In the genomic region with DNA sequence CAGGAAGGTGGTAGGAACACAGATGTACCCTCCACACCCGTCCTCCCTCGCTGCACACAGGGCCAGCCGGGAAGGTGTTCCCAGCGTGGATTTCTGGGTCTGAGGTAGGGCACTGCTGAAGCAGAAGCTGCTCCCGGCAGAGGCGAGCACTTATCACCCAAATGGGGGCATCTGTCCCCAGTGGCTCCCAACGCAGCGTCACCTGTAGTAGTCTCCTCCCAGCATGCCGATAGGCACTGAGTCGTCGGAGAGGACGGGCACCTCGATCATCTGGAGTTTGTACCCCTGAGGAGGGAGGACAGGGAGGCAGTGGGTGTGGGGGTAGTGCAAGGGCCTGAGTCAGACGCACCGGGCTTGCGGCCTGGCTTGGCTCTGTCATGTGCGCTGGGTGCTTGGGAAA, we compare ENCODE assay signal across 24 cellular contexts. TPM values are rescaled to one million over a fixed set of nuclear protein-coding genes. Genes with fewer than 3 reads are reported as not detected.
DNase-seq lines count a peak whose midpoint lies in the region; ATAC-seq, FAIRE-seq and TF ChIP-seq lines count a peak whose summit lies in the region.
"Had no signal": no experiment of that assay in that cellular context is flagged by ENCODE, and none has a peak within 500 bp of the region (broad histone marks: within the 10 kb centered on the region; RNA-seq: fewer than 3 reads in every experiment).

No MANE protein-coding gene starts in this region.

- DNase-seq in HepG2 (ENCODE audit: low spot score) = no peak
- DNase-seq in left lobe of liver (ENCODE audit: low spot score) = peak; percentile 42
- DNase-seq in osteoblast (ENCODE audit: insufficient read length, low spot score, missing footprints) = peak; percentile 53
- no peak for DNase-seq in Peyer's patch
- no peak for DNase-seq in D721Med (ENCODE audit: insufficient read length, low spot score)
- DNase-seq in NCI-H1105 (lab: John Stamatoyannopoulos, UW) = no peak
- DNase-seq: 8988T; ACHN; AML-193; BE2C; CD4-positive, alpha-beta T cell; DMS53; DMS79 treated with DMSO at 0.1 percent for 48 hours; GF-D8; GOT3; HFFc6 had no signal

- no peak for TF ChIP-seq CTCF in liver (IDR thresholded peaks at IDR 0.05; ENCODE audit: low read depth, low read length, missing input control)
- TF ChIP-seq CTCF in HepG2 (CRISPR knock-in tag; IDR thresholded peaks at IDR 0.05) = no peak
- TF ChIP-seq CTCF in osteoblast (IDR thresholded peaks at IDR 0.05; ENCODE audit: extremely low read depth, low read depth, low read length) = no peak
- TF ChIP-seq CTCF in Peyer's patch (IDR thresholded peaks at IDR 0.05) = no peak
- TF ChIP-seq CTCF in D721Med (IDR thresholded peaks at IDR 0.05; ENCODE audit: insufficient read depth, missing control alignments) = no peak

- no peaks in the 10 kb centered on the region for H3K9me3 ChIP-seq in liver (ENCODE audit: control insufficient read depth in 4 of 4, low read length in 3 of 4)
- no peaks in the 10 kb centered on the region for H3K9me3 ChIP-seq in HepG2 (ENCODE audit: low read length)
- H3K9me3 ChIP-seq in osteoblast (ENCODE audit: low read depth, low read length) = no peaks in the 10 kb centered on the region
- H3K9me3 ChIP-seq in Peyer's patch = no peaks in the 10 kb centered on the region
- H3K9me3 ChIP-seq: A549; BE2C; BLaER1 treated with 17β-estradiol and CSF1 and Interleukin-3, amounts not matched to agents 10 nM and 100 nM; HAP-1 had no signal

- no peak for ATAC-seq in HepG2
- ATAC-seq in left lobe of liver = no peak
- ATAC-seq: A549 had no signal

- intact Hi-C loops in HepG2 (cut with micrococcal nuclease; ENCODE audit: unreplicated experiment) = no loop called here

- no peak for TF ChIP-seq RAD21 in liver (IDR thresholded peaks at IDR 0.05)
- no peak for TF ChIP-seq RAD21 in HepG2 (CRISPR knock-in tag; IDR thresholded peaks at IDR 0.05)

- 90% methylated on average over 17 of the region's 17 CpGs for WGBS in liver
- WGBS in HepG2 (ENCODE audit: low lambda C conversion rate) = 94% methylated on average over 13 of the region's 17 CpGs

- H3K9ac ChIP-seq in liver (ENCODE audit: low read depth in 1 of 2, low read length in 2 of 2) = no peak overlapping the region
- H3K9ac ChIP-seq in HepG2 (ENCODE audit: insufficient read depth, low read depth, low read length) = no peak overlapping the region
- H3K9ac ChIP-seq: BLaER1 treated with 17β-estradiol and CSF1 and Interleukin-3, amounts not matched to agents 10 nM and 100 nM had no signal

- H3K27ac ChIP-seq in liver (ENCODE audit: low read depth in 1 of 2, low read length in 2 of 2) = peak overlapping the region; percentile 41 to 81
- H3K27ac ChIP-seq in HepG2 (ENCODE audit: extremely low read length, insufficient read depth, low read length) = no peak overlapping the region
- no peak overlapping the region for H3K27ac ChIP-seq in osteoblast (ENCODE audit: low read depth, low read length)
- H3K27ac ChIP-seq in Peyer's patch = no peak overlapping the region
- H3K27ac ChIP-seq: A549; BLaER1 treated with 17β-estradiol and CSF1 and Interleukin-3, amounts not matched to agents 10 nM and 100 nM had no signal

- TF ChIP-seq POLR2A in HepG2 (IDR thresholded peaks at IDR 0.05; ENCODE audit: insufficient read depth in 1 of 2, low read depth in 2 of 2, low read length in 2 of 2) = no peak
- TF ChIP-seq POLR2A in Peyer's patch (IDR thresholded peaks at IDR 0.05) = no peak

- POLR2A ChIA-PET in HepG2 (lab: Yijun Ruan, JAX) = no interaction called here

- FAIRE-seq in HepG2 (lab: Jason Lieb, UNC) (no peak), D721Med (lab: Jason Lieb, UNC) (no peak)
- FAIRE-seq: A549, GM12891, GM18507, H54 had no signal

- H3K4me1 ChIP-seq in liver (ENCODE audit: control insufficient read depth in 4 of 4, insufficient read depth in 4 of 4, low read length in 3 of 4) = peaks cover 6 to 50% (median 30%) of the 10 kb centered on the region in 4 donors
- H3K4me1 ChIP-seq in HepG2 (ENCODE audit: insufficient read depth, low read length) = peaks cover 18% of the 10 kb centered on the region
- peaks cover 14% of the 10 kb centered on the region for H3K4me1 ChIP-seq in osteoblast (ENCODE audit: insufficient read depth, low read length)
- peaks cover 0 to 6% (median 3%) of the 10 kb centered on the region in 4 donors for H3K4me1 ChIP-seq in Peyer's patch

- no TSS peak for BruUV-seq in HepG2 (replicated peaks; lab: Mats Ljungman, UMichigan)

- peaks cover 3 to 22% (median 6%) of the 10 kb centered on the region in 4 donors for H3K36me3 ChIP-seq in liver (ENCODE audit: control insufficient read depth in 4 of 4, insufficient read depth in 3 of 4, low read depth in 1 of 4, low read length in 3 of 4)
- peaks cover 3 to 8% of the 10 kb centered on the region in 2 experiments; a peak in 3 of 5 replicates for H3K36me3 ChIP-seq in HepG2 (replicated peaks in 1 of 2; ENCODE audit: control insufficient read depth in 1 of 2, insufficient read depth in 2 of 2, low read length in 2 of 2)
- H3K36me3 ChIP-seq in osteoblast (ENCODE audit: insufficient read depth, low read length) = peaks cover 17% of the 10 kb centered on the region
- peaks cover 0 to 54% (median 0%) of the 10 kb centered on the region in 3 donors for H3K36me3 ChIP-seq in Peyer's patch
- H3K36me3 ChIP-seq: BE2C had no signal

- no peaks in the 10 kb centered on the region for H4K20me1 ChIP-seq in HepG2 (ENCODE audit: insufficient read depth, low read length)
- no peaks in the 10 kb centered on the region for H4K20me1 ChIP-seq in osteoblast (ENCODE audit: insufficient read depth, low read length)

- no peak overlapping the region for H2AFZ ChIP-seq in HepG2 (ENCODE audit: low read length)
- H2AFZ ChIP-seq in osteoblast (ENCODE audit: low read length) = no peak overlapping the region

- no peaks in the 10 kb centered on the region for H3K79me2 ChIP-seq in HepG2 (ENCODE audit: insufficient read depth, low read length)
- H3K79me2 ChIP-seq in osteoblast (ENCODE audit: insufficient read depth, low read length) = peaks cover 10% of the 10 kb centered on the region

- CTCF ChIA-PET in HepG2 (lab: Yijun Ruan, JAX; ENCODE audit: low intra/inter-chr PET ratio, low total read pairs) = no interaction called here

- in situ Hi-C loops in HepG2 (cut with HindIII; ENCODE audit: extremely low pct_ligation_motif_present, low pct_unique_long_range_greater_than_20kb) = no loop called here

- H3K27me3 ChIP-seq in liver (ENCODE audit: control insufficient read depth in 4 of 4, insufficient read depth in 4 of 4, low read length in 3 of 4) (no peaks in the 10 kb centered on the region), HepG2 (ENCODE audit: control insufficient read depth in 1 of 2, insufficient read depth in 2 of 2, low read length in 2 of 2) (no peaks in the 10 kb centered on the region), osteoblast (ENCODE audit: insufficient read depth, low read length) (no peaks in the 10 kb centered on the region), Peyer's patch (no peaks in the 10 kb centered on the region)
- H3K27me3 ChIP-seq: BE2C; BLaER1 treated with 17β-estradiol and CSF1 and Interleukin-3, amounts not matched to agents 10 nM and 100 nM had no signal

- TF ChIP-seq EP300 in HepG2 (IDR thresholded peaks at IDR 0.05; ENCODE audit: low read depth in 2 of 2, low read length in 2 of 2) = no peak
- TF ChIP-seq EP300 in HepG2 (CRISPR knock-in tag; IDR thresholded peaks at IDR 0.05; ENCODE audit: borderline replicate concordance) = no peak

- H3K4me2 ChIP-seq in HepG2 (ENCODE audit: low read depth, low read length) (no peak overlapping the region), osteoblast (ENCODE audit: insufficient read depth, low read length) (no peak overlapping the region)
- H3K4me2 ChIP-seq: A549; BLaER1 treated with 17β-estradiol and CSF1 and Interleukin-3, amounts not matched to agents 10 nM and 100 nM had no signal

- H3K4me3 ChIP-seq in liver (ENCODE audit: low read depth in 1 of 3, low read length in 3 of 3) (no peak overlapping the region), HepG2 (replicated peaks in 1 of 3; ENCODE audit: insufficient read depth in 1 of 3, low read depth in 2 of 3, low read length in 3 of 3) (no peak overlapping the region), osteoblast (ENCODE audit: insufficient read depth, low read length) (no peak overlapping the region), Peyer's patch (no peak overlapping the region)
- H3K4me3 ChIP-seq: A549; BLaER1 treated with 17β-estradiol and CSF1 and Interleukin-3, amounts not matched to agents 10 nM and 100 nM; HAP-1 had no signal

RNA-seq across cellular contexts. Expression of a gene that starts 3.0 kb away (rescaled TPM):
- total RNA-seq in liver (1 to 10 TPM; 4.6 to 9.0 TPM), HepG2 (2016; rRNA removed; fragmentation: Illumina TruSeq; extraction: Trizol) (1.8 and 2.0 TPM in 2 replicates), left lobe of liver (5.4 TPM), osteoblast (11.6 and 12.4 TPM in 2 replicates), Peyer's patch (10 to 100 TPM in 2 of 4 donors, 1 to 10 TPM in 2; 7.0 to 23.1 (median 11.5) TPM)
- polyA plus RNA-seq in liver (1 to 10 TPM; 2.3 to 4.3 TPM), HepG2 (2011; rRNA removed) (6.2 and 10.7 TPM in 2 replicates)
- 0.26 and 3.0 TPM in 2 replicates for total RNA-seq in HepG2 (2016; cell fraction: cytosol; rRNA removed; fragmentation: Illumina TruSeq; extraction: Trizol; ENCODE audit: low read depth)
- total RNA-seq in HepG2 (2016; cell fraction: insoluble cytoplasmic fraction; rRNA removed; fragmentation: Illumina TruSeq; extraction: Trizol) = 1.2 and 1.3 TPM in 2 replicates
- 1.0 and 1.4 TPM in 2 replicates for total RNA-seq in HepG2 (2016; cell fraction: membrane; rRNA removed; fragmentation: Illumina TruSeq; extraction: Trizol)
- total RNA-seq in HepG2 (2016; cell fraction: nucleus; rRNA removed; fragmentation: Illumina TruSeq; extraction: Trizol) = 1.6 and 2.0 TPM in 2 replicates
- 1.5 and 6.4 TPM in 2 replicates for polyA plus RNA-seq in HepG2 (2011; cell fraction: cytosol; rRNA removed)
- polyA plus RNA-seq in HepG2 (2011; cell fraction: nucleus; rRNA removed) = 22.4 and 28.0 TPM in 2 replicates
- 2.3 and 3.3 TPM in 2 replicates for polyA plus RNA-seq in HepG2 (2012)
- polyA plus RNA-seq in HepG2 (2016; cell fraction: cytosol; fragmentation: Illumina TruSeq; extraction: Trizol; ENCODE audit: low read depth) = 1.6 and 1.7 TPM in 2 replicates
- polyA plus RNA-seq in HepG2 (2016; cell fraction: insoluble cytoplasmic fraction; fragmentation: Illumina TruSeq; extraction: Trizol; ENCODE audit: low read depth) = 0.78 and 1.6 TPM in 2 replicates
- polyA plus RNA-seq in HepG2 (2016; cell fraction: membrane; fragmentation: Illumina TruSeq; extraction: Trizol; ENCODE audit: low read depth) = 1.0 and 2.1 TPM in 2 replicates
- polyA plus RNA-seq in HepG2 (2016; cell fraction: nucleus; fragmentation: Illumina TruSeq; extraction: Trizol; ENCODE audit: insufficient read depth, low read depth) = 1.6 and 2.6 TPM in 2 replicates
- polyA minus RNA-seq in HepG2 (2011; rRNA and poly(A)+ RNA removed; ENCODE audit: low replicate concordance) = 3.2 and 9.1 TPM in 2 replicates
- 0.97 and 2.5 TPM in 2 replicates for polyA minus RNA-seq in HepG2 (2011; cell fraction: cytosol; rRNA and poly(A)+ RNA removed)
- 3.0 and 8.6 TPM in 2 replicates for polyA minus RNA-seq in HepG2 (2011; cell fraction: nucleus; rRNA and poly(A)+ RNA removed)
- total RNA-seq: G401 had no signal

RNA-seq across cellular contexts. Expression of a gene that starts 28.8 kb away (rescaled TPM):
- total RNA-seq in liver (10 to 100 TPM; 19.9 to 37.5 TPM), HepG2 (2016; rRNA removed; fragmentation: Illumina TruSeq; extraction: Trizol) (20.7 and 25.8 TPM in 2 replicates), left lobe of liver (26.0 TPM), osteoblast (52.1 and 61.9 TPM in 2 replicates), Peyer's patch (100 to 1,000 TPM; 109 to 221 (median 136) TPM)
- polyA plus RNA-seq in liver (10 to 100 TPM; 22.1 to 56.7 TPM), HepG2 (2011; rRNA removed) (24.6 and 33.7 TPM in 2 replicates)
- total RNA-seq in HepG2 (2016; cell fraction: cytosol; rRNA removed; fragmentation: Illumina TruSeq; extraction: Trizol; ENCODE audit: low read depth) = 50.6 and 58.2 TPM in 2 replicates
- total RNA-seq in HepG2 (2016; cell fraction: insoluble cytoplasmic fraction; rRNA removed; fragmentation: Illumina TruSeq; extraction: Trizol) = 14.1 and 23.6 TPM in 2 replicates
- total RNA-seq in HepG2 (2016; cell fraction: membrane; rRNA removed; fragmentation: Illumina TruSeq; extraction: Trizol) = 56.4 and 66.7 TPM in 2 replicates
- total RNA-seq in HepG2 (2016; cell fraction: nucleus; rRNA removed; fragmentation: Illumina TruSeq; extraction: Trizol) = 19.0 and 25.7 TPM in 2 replicates
- polyA plus RNA-seq in HepG2 (2011; cell fraction: cytosol; rRNA removed) = 18.0 and 21.8 TPM in 2 replicates
- 108 and 120 TPM in 2 replicates for polyA plus RNA-seq in HepG2 (2011; cell fraction: nucleus; rRNA removed)
- polyA plus RNA-seq in HepG2 (2012) = 16.9 and 22.7 TPM in 2 replicates
- polyA plus RNA-seq in HepG2 (2016; cell fraction: cytosol; fragmentation: Illumina TruSeq; extraction: Trizol; ENCODE audit: low read depth) = 68.9 and 83.5 TPM in 2 replicates
- polyA plus RNA-seq in HepG2 (2016; cell fraction: insoluble cytoplasmic fraction; fragmentation: Illumina TruSeq; extraction: Trizol; ENCODE audit: low read depth) = 19.4 and 23.0 TPM in 2 replicates
- polyA plus RNA-seq in HepG2 (2016; cell fraction: membrane; fragmentation: Illumina TruSeq; extraction: Trizol; ENCODE audit: low read depth) = 63.1 and 73.8 TPM in 2 replicates
- polyA plus RNA-seq in HepG2 (2016; cell fraction: nucleus; fragmentation: Illumina TruSeq; extraction: Trizol; ENCODE audit: insufficient read depth, low read depth) = 43.6 and 45.7 TPM in 2 replicates
- 35.4 and 47.2 TPM in 2 replicates for polyA minus RNA-seq in HepG2 (2011; rRNA and poly(A)+ RNA removed; ENCODE audit: low replicate concordance)
- 12.4 and 14.5 TPM in 2 replicates for polyA minus RNA-seq in HepG2 (2011; cell fraction: cytosol; rRNA and poly(A)+ RNA removed)
- 45.1 and 49.1 TPM in 2 replicates for polyA minus RNA-seq in HepG2 (2011; cell fraction: nucleus; rRNA and poly(A)+ RNA removed)

Comparison
In these comparisons a context has a peak if more than half of its experiments do, and no peak if none do; other contexts are left out.
1. H3K27ac ChIP-seq: peak in liver (2 of 2); none in HepG2 (single experiment), osteoblast (single experiment) and Peyer's patch (0 of 4).
2. DNase-seq: peak in left lobe of liver (single experiment) and osteoblast (single experiment); none in HepG2 (single experiment), Peyer's patch (0 of 3), D721Med (single experiment) and NCI-H1105 (single experiment).